In the genomic region with DNA sequence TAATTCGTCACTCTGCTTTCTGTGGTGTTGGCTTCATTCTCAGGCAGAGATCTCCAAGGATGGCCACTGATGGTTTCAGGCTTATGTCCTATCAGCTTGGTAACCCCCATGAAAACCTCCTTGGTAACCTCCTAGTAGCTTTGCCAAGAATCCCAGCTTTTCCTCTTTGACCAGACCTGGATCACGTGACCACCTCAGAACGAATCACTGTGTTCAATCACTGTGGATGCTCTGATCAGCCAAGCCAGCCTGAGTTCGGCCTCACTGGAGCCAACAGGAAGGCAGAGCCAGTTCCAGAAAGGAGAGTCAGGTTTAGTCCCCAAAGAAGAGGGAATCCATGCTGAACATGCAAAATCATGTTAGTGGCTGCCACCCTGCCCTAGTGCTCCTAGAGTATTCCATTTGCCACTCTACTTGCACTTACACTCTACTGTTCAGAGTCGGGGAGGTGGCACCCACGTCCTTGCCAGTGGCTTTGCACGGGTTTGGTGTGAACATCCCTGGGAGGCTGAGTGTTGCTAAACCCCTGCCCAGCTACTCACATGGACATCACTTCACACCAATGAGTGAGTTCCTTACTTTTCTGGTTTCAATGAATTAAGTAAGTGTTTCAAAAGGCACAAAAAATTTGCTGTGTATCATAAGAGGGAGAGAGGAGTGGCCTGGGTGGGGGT, we compare ENCODE assay signal across 1 cellular context.
TF ChIP-seq lines count a peak whose summit lies in the region.

No MANE protein-coding gene starts in this region.

TF ChIP-seq in H1, 55 proteins besides CTCF, POLR2A, EP300 and RAD21:
- TF ChIP-seq USF2 (IDR thresholded peaks at IDR 0.05; ENCODE audit: low read length), result peak; percentile 25; the same call in 1 of the 2 replicates
- no peak for TF ChIP-seq HDAC6 (IDR thresholded peaks at IDR 0.05; ENCODE audit: low read depth, low read length)
- TF ChIP-seq SRF (IDR thresholded peaks at IDR 0.05; ENCODE audit: low read depth, low read length), result no peak
